28 cellular contexts compared by ENCODE assay signal in the genomic region with DNA sequence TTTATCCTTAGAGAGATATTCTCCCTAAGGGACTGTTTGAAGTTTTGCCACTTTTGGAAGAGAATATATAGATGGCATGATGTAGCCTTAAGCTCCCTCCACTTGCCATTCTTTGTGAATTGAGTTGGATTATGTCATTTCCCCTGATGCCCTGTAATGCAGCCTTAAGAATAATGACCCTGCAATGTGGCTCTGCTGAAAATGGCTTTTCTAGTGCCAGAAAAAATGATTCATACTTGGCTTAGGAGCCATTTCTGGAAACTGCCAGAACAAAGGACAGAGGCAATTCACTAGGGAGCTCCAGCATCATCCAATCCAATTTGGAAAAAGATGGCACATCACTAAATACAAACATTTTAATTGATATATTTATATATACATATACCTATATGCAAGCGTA.
DNase-seq lines count a peak whose midpoint lies in the region; ATAC-seq, FAIRE-seq and TF ChIP-seq lines count a peak whose summit lies in the region.
"Had no signal": no experiment of that assay in that cellular context is flagged by ENCODE, and none has a peak within 500 bp of the region (broad histone marks: within the 10 kb centered on the region; RNA-seq: fewer than 3 reads in every experiment).

No MANE protein-coding gene starts in this region.

- no peak overlapping the region for H3K4me2 ChIP-seq in fibroblast of lung (ENCODE audit: extremely low read depth, insufficient read depth, low read length)
- H3K4me2 ChIP-seq: A549, BLaER1, smooth muscle cell had no signal

- no peak for TF ChIP-seq CTCF in MCF 10A (IDR thresholded peaks at IDR 0.05; ENCODE audit: unreplicated experiment)
- no peak for TF ChIP-seq CTCF in breast epithelium (IDR thresholded peaks at IDR 0.05)
- TF ChIP-seq CTCF in fibroblast of lung (conservative IDR thresholded peaks at IDR 0.05 in 1 of 2, IDR thresholded peaks at IDR 0.05 in 1 of 2; ENCODE audit: low read depth in 1 of 2, low read length in 2 of 2): no peak

- TF ChIP-seq POLR2A in breast epithelium (IDR thresholded peaks at IDR 0.05): no peak

- H3K4me3 ChIP-seq in breast epithelium (no peak overlapping the region), fibroblast of lung (replicated peaks in 1 of 4; ENCODE audit: control extremely low read depth in 1 of 4, insufficient read depth in 1 of 4, low read depth in 3 of 4, low read length in 4 of 4) (no peak overlapping the region)
- H3K4me3 ChIP-seq: A549, BLaER1, cardiac muscle cell, esophagus squamous epithelium, smooth muscle cell, upper lobe of left lung had no signal

- FAIRE-seq in urothelium cell line (lab: Jason Lieb, UNC): no peak
- FAIRE-seq: A549, HepG2 had no signal

- no peak for ATAC-seq in activated T-cell treated with anti-CD3 and anti-CD28 coated beads, Interleukin-2, amount 50 U/mL, for 72 hours (replicated peaks in 1 of 2)
- ATAC-seq: A549; activated naive CD8-positive, alpha-beta T cell treated with anti-CD3 and anti-CD28 coated beads, Interleukin-2, amount 50 U/mL, for 24 hours; HepG2 had no signal

- H3K36me3 ChIP-seq in breast epithelium (no peaks in the 10 kb centered on the region), fibroblast of lung (ENCODE audit: control insufficient read depth, insufficient read depth, low read length) (no peaks in the 10 kb centered on the region)
- H3K36me3 ChIP-seq: BLaER1, cardiac muscle cell, esophagus squamous epithelium, upper lobe of left lung had no signal

- no peaks in the 10 kb centered on the region for H3K9me3 Mint-ChIP-seq in MCF 10A (ENCODE audit: unreplicated experiment)
- peaks cover 0 to 1% of the 10 kb centered on the region in 2 donors for H3K9me3 Mint-ChIP-seq in activated T-cell treated with anti-CD3 and anti-CD28 coated beads, Interleukin-2, amount 50 U/mL, for 72 hours
- H3K9me3 Mint-ChIP-seq: activated naive CD8-positive, alpha-beta T cell treated with anti-CD3 and anti-CD28 coated beads, Interleukin-2, amount 50 U/mL, for 24 hours had no signal

- BruUV-seq in MCF 10A (replicated peaks; lab: Mats Ljungman, UMichigan): no TSS peak

- H3K4me1 ChIP-seq in breast epithelium (no peaks in the 10 kb centered on the region), fibroblast of lung (ENCODE audit: control insufficient read depth, extremely low read depth, insufficient read depth, low read length) (no peaks in the 10 kb centered on the region)
- H3K4me1 ChIP-seq: A549, BLaER1, esophagus squamous epithelium, upper lobe of left lung had no signal

- CTCF ChIA-PET in MCF 10A (lab: Yijun Ruan, JAX): no interaction called here

- H3K9me3 ChIP-seq in breast epithelium (no peaks in the 10 kb centered on the region), fibroblast of lung (ENCODE audit: control insufficient read depth, insufficient read depth, low read depth, low read length) (no peaks in the 10 kb centered on the region)
- H3K9me3 ChIP-seq: A549, BLaER1, esophagus squamous epithelium, upper lobe of left lung had no signal

- H3K27me3 ChIP-seq in breast epithelium (no peaks in the 10 kb centered on the region), fibroblast of lung (ENCODE audit: control insufficient read depth, insufficient read depth, low read length) (no peaks in the 10 kb centered on the region)
- H3K27me3 ChIP-seq: BLaER1, cardiac muscle cell, esophagus squamous epithelium, upper lobe of left lung had no signal

- intact Hi-C loops in MCF 10A (cut with micrococcal nuclease) (no loop called here), breast epithelium (cut with DNase I; ENCODE audit: low total_unique reads) (no loop called here)

- no peak overlapping the region for H3K9ac ChIP-seq in fibroblast of lung (ENCODE audit: insufficient read depth, low read length)
- H3K9ac ChIP-seq: BLaER1 had no signal

- no peaks in the 10 kb centered on the region for H3K36me3 Mint-ChIP-seq in MCF 10A (ENCODE audit: insufficient read depth, unreplicated experiment)
- peaks cover 0 to 2% of the 10 kb centered on the region in 2 donors for H3K36me3 Mint-ChIP-seq in activated T-cell treated with anti-CD3 and anti-CD28 coated beads, Interleukin-2, amount 50 U/mL, for 72 hours (ENCODE audit: insufficient read depth in 2 of 2)

- no peak overlapping the region for H2AFZ ChIP-seq in fibroblast of lung (ENCODE audit: low read length)

- H3K27ac ChIP-seq in breast epithelium (no peak overlapping the region), fibroblast of lung (ENCODE audit: insufficient read depth, low read length) (no peak overlapping the region)
- H3K27ac ChIP-seq: A549, BLaER1, cardiac muscle cell, esophagus squamous epithelium, HL-60, upper lobe of left lung had no signal

- H3K4me1 Mint-ChIP-seq in MCF 10A (ENCODE audit: insufficient read depth, unreplicated experiment): peaks cover 7% of the 10 kb centered on the region
- no peaks in the 10 kb centered on the region for H3K4me1 Mint-ChIP-seq in activated T-cell treated with anti-CD3 and anti-CD28 coated beads, Interleukin-2, amount 50 U/mL, for 72 hours (ENCODE audit: low read depth)
- H3K4me1 Mint-ChIP-seq: activated naive CD8-positive, alpha-beta T cell treated with anti-CD3 and anti-CD28 coated beads, Interleukin-2, amount 50 U/mL, for 24 hours had no signal

- no peaks in the 10 kb centered on the region for H3K79me2 ChIP-seq in fibroblast of lung (ENCODE audit: control insufficient read depth, insufficient read depth, low read length)

- DNase-seq in MCF 10A (ENCODE audit: unreplicated experiment) (peak; percentile 57), breast epithelium (ENCODE audit: low spot score in 2 of 2) (no peak), NCI-H446 treated with DMSO at 0.1 percent for 48 hours (lab: John Stamatoyannopoulos, UW) (peak; percentile 96), fibroblast of lung (ENCODE audit: low read depth in 2 of 2) (peak; percentile 35 to 85), urothelium cell line (ENCODE audit: low spot score) (peak; percentile 26), kidney glomerular epithelial cell (lab: John Stamatoyannopoulos, UW) (no peak), NCI-H1092 (lab: John Stamatoyannopoulos, UW) (no peak)
- DNase-seq in activated T-cell treated with anti-CD3 and anti-CD28 coated beads, Interleukin-2, amount 50 U/mL, for 72 hours: no peak
- DNase-seq: activated CD4-positive, alpha-beta T cell treated with anti-CD3 and anti-CD28 coated beads for 1 hour; activated gamma-delta T cell; activated naive CD8-positive, alpha-beta T cell treated with anti-CD3 and anti-CD28 coated beads, Interleukin-2, amount 50 U/mL, for 24 hours; cortex of kidney; esophagus squamous epithelium; mesendoderm; NCI-H1092 treated with DMSO at 0.1 percent for 48 hours; NCI-H2029; NCI-H226; OCI-M1; SIG-M5; stimulated activated CD4-positive, alpha-beta T cell treated with anti-CD3 and anti-CD28 coated beads, Interleukin-2, amount 100 ng/mL, for 24 hours; substantia nigra; upper lobe of left lung had no signal

- no peaks in the 10 kb centered on the region for H4K20me1 ChIP-seq in fibroblast of lung (ENCODE audit: control insufficient read depth, extremely low read depth, insufficient read depth, low read length)
- H4K20me1 ChIP-seq: BLaER1 had no signal

- H3K4me3 Mint-ChIP-seq in MCF 10A (ENCODE audit: unreplicated experiment): no peak overlapping the region
- no peak overlapping the region for H3K4me3 Mint-ChIP-seq in activated T-cell treated with anti-CD3 and anti-CD28 coated beads, Interleukin-2, amount 50 U/mL, for 72 hours
- H3K4me3 Mint-ChIP-seq: activated naive CD8-positive, alpha-beta T cell treated with anti-CD3 and anti-CD28 coated beads, Interleukin-2, amount 50 U/mL, for 24 hours had no signal

- no peaks in the 10 kb centered on the region for H3K27me3 Mint-ChIP-seq in MCF 10A (ENCODE audit: insufficient read depth, unreplicated experiment)
- H3K27me3 Mint-ChIP-seq in activated T-cell treated with anti-CD3 and anti-CD28 coated beads, Interleukin-2, amount 50 U/mL, for 72 hours (ENCODE audit: low read depth): no peaks in the 10 kb centered on the region
- H3K27me3 Mint-ChIP-seq: activated naive CD8-positive, alpha-beta T cell treated with anti-CD3 and anti-CD28 coated beads, Interleukin-2, amount 50 U/mL, for 24 hours had no signal

- no peak overlapping the region for H3K27ac Mint-ChIP-seq in MCF 10A (ENCODE audit: low read depth, unreplicated experiment)
- H3K27ac Mint-ChIP-seq in activated T-cell treated with anti-CD3 and anti-CD28 coated beads, Interleukin-2, amount 50 U/mL, for 72 hours: no peak overlapping the region
- H3K27ac Mint-ChIP-seq: activated naive CD8-positive, alpha-beta T cell treated with anti-CD3 and anti-CD28 coated beads, Interleukin-2, amount 50 U/mL, for 24 hours had no signal

- POLR2A ChIA-PET in MCF 10A (lab: Yijun Ruan, JAX): interaction anchor here (1.5 kb wide), 1 partner anchor 8 kb away, joined by 4 read pairs; no protein-coding TSS in a partner anchor

Comparison
In these comparisons a context has a peak if more than half of its experiments do, and no peak if none do; other contexts are left out.
1. DNase-seq: peak in MCF 10A (single experiment), NCI-H446 treated with DMSO at 0.1 percent for 48 hours (single experiment), fibroblast of lung (2 of 2) and urothelium cell line (single experiment); none in breast epithelium (0 of 2), kidney glomerular epithelial cell (single experiment), activated T-cell treated with anti-CD3 and anti-CD28 coated beads, Interleukin-2, amount 50 U/mL, for 72 hours (0 of 2) and NCI-H1092 (single experiment).